In the genomic region with DNA sequence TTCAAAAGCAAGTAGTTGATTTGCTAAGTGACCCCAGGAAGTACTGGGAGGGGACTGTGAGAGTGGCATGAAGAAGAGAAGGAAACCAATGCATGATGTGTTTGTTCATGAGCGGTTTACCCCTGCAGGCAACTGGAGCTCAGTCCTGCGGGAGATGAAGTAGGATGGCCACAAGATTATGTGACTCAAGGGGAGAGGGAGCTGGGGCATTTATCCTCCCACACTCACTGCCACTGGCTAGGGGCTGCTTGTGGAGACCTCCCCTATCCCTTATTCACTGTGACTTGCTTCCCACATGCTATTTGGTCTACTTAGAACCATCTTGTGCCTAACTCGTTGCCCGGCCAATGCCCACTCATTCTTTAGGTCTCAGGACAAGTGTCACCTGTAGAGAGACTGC, we compare ENCODE assay signal across 6 cellular contexts.
"Had no signal": no experiment of that assay in that cellular context is flagged by ENCODE, and none has a peak within 500 bp of the region (broad histone marks: within the 10 kb centered on the region; RNA-seq: fewer than 3 reads in every experiment).

No MANE protein-coding gene starts in this region.

- H2AFZ ChIP-seq: GM23338 had no signal

- ATAC-seq: GM23338, HepG2, K562 had no signal

- H3K4me3 ChIP-seq: GM23338, K562 had no signal

- DNase-seq: H9, HCEC 1CT, HFFc6 had no signal

- H3K4me2 ChIP-seq: GM23338 had no signal
